18 cellular contexts compared by ENCODE assay signal in genomic region chr11:61484541-61484940, GRCh38. TPM values are rescaled to one million over a fixed set of nuclear protein-coding genes. Genes with fewer than 3 reads are reported as not detected.
DNase-seq lines count a peak whose midpoint lies in the region; ATAC-seq, FAIRE-seq and TF ChIP-seq lines count a peak whose summit lies in the region.
"Had no signal": no experiment of that assay in that cellular context is flagged by ENCODE, and none has a peak within 500 bp of the region (broad histone marks: within the 10 kb centered on the region; RNA-seq: fewer than 3 reads in every experiment).

No MANE protein-coding gene starts in this region.

- peaks cover 32 to 49% of the 10 kb centered on the region in 2 experiments for H3K4me1 Mint-ChIP-seq in H9

- H4K20me1 ChIP-seq in H9 (ENCODE audit: control insufficient read depth, insufficient read depth, insufficient read length): peaks cover 4% of the 10 kb centered on the region

- H3K9me3 ChIP-seq in H9 (ENCODE audit: control insufficient read depth, low read depth, low read length): no peaks in the 10 kb centered on the region
- no peaks in the 10 kb centered on the region for H3K9me3 ChIP-seq in kidney (ENCODE audit: control insufficient read depth in 1 of 2, low read length in 2 of 2)
- H3K9me3 ChIP-seq in lower lobe of right lung: no peaks in the 10 kb centered on the region
- H3K9me3 ChIP-seq: A549, HAP-1 had no signal

- no peaks in the 10 kb centered on the region for H3K23me2 ChIP-seq in H9 (ENCODE audit: insufficient read length, low read depth, low read length, poor library complexity, severe bottlenecking)

- H3K36me3 Mint-ChIP-seq in H9 (ENCODE audit: insufficient read depth in 1 of 3, low read depth in 3 of 3): peaks cover 3 to 5% (median 4%) of the 10 kb centered on the region in 3 experiments; a peak in 5 of 7 replicates

- TF ChIP-seq CTCF in H9 (conservative IDR thresholded peaks at IDR 0.05) (no peak), kidney (IDR thresholded peaks at IDR 0.05; ENCODE audit: borderline replicate concordance, extremely low read depth, insufficient read depth) (no peak), lower lobe of right lung (IDR thresholded peaks at IDR 0.05) (no peak)

- H2BK5ac ChIP-seq in H9 (ENCODE audit: insufficient read length, low read length): no peak overlapping the region

- WGBS in H9 (ENCODE audit: extremely low coverage, insufficient read length, low lambda C conversion rate): no CpG with 5 or more reads among the region's 11 CpGs

- H3T11ph ChIP-seq in H9 (ENCODE audit: low read length): no peak overlapping the region

- H3K27me3 Mint-ChIP-seq in H9 (ENCODE audit: low read depth): peaks cover 24% of the 10 kb centered on the region

- H3K4me3 ChIP-seq in kidney (ENCODE audit: low read length in 2 of 2) (no peak overlapping the region), lower lobe of right lung (no peak overlapping the region)
- H3K4me3 ChIP-seq: A549, GM12878, HAP-1 had no signal

- no peak overlapping the region for H2AK5ac ChIP-seq in H9 (ENCODE audit: insufficient read length, low read length)

- DNase-seq in CD1c-positive myeloid dendritic cell (ENCODE audit: extremely low spot score) (peak; percentile 21), H9 (no peak), kidney (peak; percentile 42), lower lobe of right lung (peak; percentile 57), DMS53 treated with DMSO at 0.1 percent for 48 hours (lab: John Stamatoyannopoulos, UW; ENCODE audit: unreplicated experiment) (no peak), T-helper 2 cell (no peak)
- DNase-seq: AML-193; CD4-positive, alpha-beta memory T cell; DND-41; EL; GOT3 had no signal

- H3K9me3 Mint-ChIP-seq in H9: no peaks in the 10 kb centered on the region; a peak in 1 of 5 replicates
- H3K9me3 Mint-ChIP-seq: CD4-positive, alpha-beta memory T cell had no signal

- H4K91ac ChIP-seq in H9 (ENCODE audit: insufficient read length, low read depth, low read length): no peak overlapping the region

- no peak overlapping the region for H4K5ac ChIP-seq in H9 (ENCODE audit: insufficient read length, low read depth, low read length)

- H3K36me3 ChIP-seq in kidney (ENCODE audit: control insufficient read depth in 1 of 2, insufficient read depth in 2 of 2, low read length in 2 of 2) (no peaks in the 10 kb centered on the region), lower lobe of right lung (no peaks in the 10 kb centered on the region)
- H3K36me3 ChIP-seq: HAP-1 had no signal

- H3K18ac ChIP-seq in H9 (ENCODE audit: insufficient read length, low read depth, low read length): no peak overlapping the region

- no peak overlapping the region for H3K4ac ChIP-seq in H9 (ENCODE audit: low read depth, low read length)

- H2AFZ ChIP-seq in H9 (ENCODE audit: low read length): no peak overlapping the region

- no peak overlapping the region for H3K4me3 Mint-ChIP-seq in H9
- H3K4me3 Mint-ChIP-seq: CD4-positive, alpha-beta memory T cell had no signal

- H3K79me2 ChIP-seq in H9 (ENCODE audit: insufficient read depth, low read length): no peaks in the 10 kb centered on the region

- H3K27ac ChIP-seq in H9 (ENCODE audit: insufficient read length, low read depth, low read length) (no peak overlapping the region), kidney (ENCODE audit: low read depth in 2 of 2, low read length in 2 of 2) (no peak overlapping the region), lower lobe of right lung (no peak overlapping the region)
- H3K27ac ChIP-seq: 22Rv1, A549, C4-2B had no signal

- ATAC-seq in lower lobe of right lung (no peak), GM21619 (IDR thresholded peaks at IDR 0.05; ENCODE audit: unreplicated experiment) (no peak), GM21723 (IDR thresholded peaks at IDR 0.05; ENCODE audit: unreplicated experiment) (no peak)
- ATAC-seq: A549, GM12878 had no signal

- H2BK15ac ChIP-seq in H9 (ENCODE audit: low read depth, low read length): no peak overlapping the region

- peak overlapping the region; percentile 23; the same call in 1 of the 2 replicates for H3K14ac ChIP-seq in H9 (ENCODE audit: insufficient read depth, low read length)

- H2BK120ac ChIP-seq in H9 (ENCODE audit: low read depth, low read length, poor library complexity, severe bottlenecking): no peak overlapping the region

- no peaks in the 10 kb centered on the region for H3K4me1 ChIP-seq in H9 (ENCODE audit: insufficient read depth, low read length)
- peaks cover 7 to 13% of the 10 kb centered on the region in 2 donors for H3K4me1 ChIP-seq in kidney (ENCODE audit: control insufficient read depth in 1 of 2, insufficient read depth in 1 of 2, low read depth in 1 of 2, low read length in 2 of 2)
- H3K4me1 ChIP-seq in lower lobe of right lung: peaks cover 6% of the 10 kb centered on the region
- H3K4me1 ChIP-seq: A549, HAP-1 had no signal

- FAIRE-seq in kidney (lab: Jason Lieb, UNC): no peak
- FAIRE-seq: A549, GM12878 had no signal

- H3K27ac Mint-ChIP-seq in H9: peak overlapping the region in 1 of 3 experiments; percentile 76; a peak in 1 of 7 replicates
- H3K27ac Mint-ChIP-seq: CD4-positive, alpha-beta memory T cell had no signal

- H3K79me1 ChIP-seq in H9 (ENCODE audit: insufficient read depth, low read depth, low read length, poor library complexity, severe bottlenecking): no peaks in the 10 kb centered on the region

- no peaks in the 10 kb centered on the region for H3K27me3 ChIP-seq in H9 (ENCODE audit: insufficient read depth, low read length)
- peaks cover 11% of the 10 kb centered on the region for H3K27me3 ChIP-seq in lower lobe of right lung (ENCODE audit: low read depth)

- H2BK12ac ChIP-seq in H9 (ENCODE audit: insufficient read length, low read depth, low read length): no peak overlapping the region

- no peak overlapping the region for H4K8ac ChIP-seq in H9 (replicated peaks; ENCODE audit: insufficient read length, low read depth, low read length)

- no peak overlapping the region for H3K56ac ChIP-seq in H9 (ENCODE audit: insufficient read length, low read depth, low read length)

- H3K4me2 ChIP-seq in H9 (ENCODE audit: insufficient read depth, insufficient read length, low read length): no peak overlapping the region
- H3K4me2 ChIP-seq: A549 had no signal

- H2BK20ac ChIP-seq in H9 (ENCODE audit: low read depth, low read length, poor library complexity, severe bottlenecking): no peak overlapping the region

- intact Hi-C loops in kidney (cut with DNase I): no loop called here
- intact Hi-C loops in lower lobe of right lung (cut with DNase I): no loop called here

- H3K9ac ChIP-seq in H9 (ENCODE audit: extremely low read depth, insufficient read length, low read length): peak overlapping the region; percentile 6
- H3K9ac ChIP-seq in kidney (ENCODE audit: low read length in 2 of 2): no peak overlapping the region

- no peak overlapping the region for H3K23ac ChIP-seq in H9 (ENCODE audit: insufficient read length, low read depth, low read length)

RNA-seq across cellular contexts. Expression of gene LRRC10B, which starts 24.0 kb away (rescaled TPM):
- total RNA-seq in H9 (2021) (0.31 and 0.39 TPM in 2 replicates), kidney (2.9 TPM), lower lobe of right lung (6.4 TPM)
- 1.0 TPM for polyA plus RNA-seq in kidney (ENCODE audit: insufficient read depth, low read depth, low replicate concordance)
- total RNA-seq: CD4-positive, alpha-beta memory T cell; GM12878 had no signal
- polyA plus RNA-seq: CD4-positive, alpha-beta memory T cell; GM12878 had no signal

RNA-seq across cellular contexts. Expression of gene SDHAF2, which starts 54.6 kb away (rescaled TPM):
- total RNA-seq in H9 (2021) (41.8 and 45.2 TPM in 2 replicates), kidney (40.7 TPM), lower lobe of right lung (35.2 TPM)
- 77.1 TPM for polyA plus RNA-seq in kidney (ENCODE audit: insufficient read depth, low read depth, low replicate concordance)

RNA-seq across cellular contexts. Expression of gene CPSF7, which starts 54.8 kb away (rescaled TPM):
- 133 and 145 TPM in 2 replicates for total RNA-seq in H9 (2021)
- total RNA-seq in kidney: 94.5 TPM
- polyA plus RNA-seq in kidney (ENCODE audit: insufficient read depth, low read depth, low replicate concordance): 28.4 TPM
- 69.8 TPM for total RNA-seq in lower lobe of right lung

Comparison
In these comparisons a context has a peak if more than half of its experiments do, and no peak if none do; other contexts are left out.
1. DNase-seq: peak in CD1c-positive myeloid dendritic cell (single experiment), kidney (single experiment) and lower lobe of right lung (single experiment); none in H9 (single experiment), DMS53 treated with DMSO at 0.1 percent for 48 hours (single experiment) and T-helper 2 cell (0 of 5).